In the genomic region with DNA sequence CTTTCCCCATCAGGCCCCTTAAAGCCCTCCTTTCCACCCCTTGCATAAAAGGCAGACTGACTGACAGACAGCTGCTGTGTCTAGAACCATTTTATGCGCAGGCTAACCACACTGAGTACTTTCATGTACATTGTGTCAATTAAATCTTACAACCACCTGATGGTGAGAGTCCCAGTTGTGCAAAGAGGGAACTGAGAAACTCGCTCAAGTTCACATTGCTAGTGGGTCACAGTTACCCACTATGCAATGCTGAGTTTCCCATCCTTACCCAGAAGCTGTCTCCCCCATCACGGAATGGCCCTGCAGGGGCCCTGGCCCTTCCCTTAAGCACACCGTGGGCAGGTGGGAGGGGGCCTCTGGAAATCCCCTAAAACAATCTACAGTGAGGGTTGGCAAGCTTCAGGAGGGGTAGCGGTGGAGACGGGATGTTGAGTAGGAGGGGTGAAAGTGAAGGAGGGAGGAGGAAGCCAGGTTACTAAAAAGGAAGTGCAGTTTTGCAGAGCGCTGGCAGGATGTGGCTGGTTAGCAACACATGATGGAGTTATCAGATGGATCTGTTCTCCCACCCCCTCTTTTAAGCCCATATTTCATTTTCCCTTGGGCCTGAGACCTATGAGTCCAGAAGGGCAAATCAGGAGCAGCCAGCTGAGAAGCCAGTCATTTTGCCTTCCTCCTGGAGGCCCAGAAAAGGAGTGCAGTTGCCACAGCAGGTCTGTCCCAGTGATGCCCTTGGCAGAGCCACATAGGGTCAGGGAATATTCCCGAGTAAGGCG, we compare ENCODE assay signal across 8 cellular contexts. TPM values are rescaled to one million over a fixed set of nuclear protein-coding genes. Genes with fewer than 3 reads are reported as not detected.
DNase-seq lines count a peak whose midpoint lies in the region; ATAC-seq and TF ChIP-seq lines count a peak whose summit lies in the region.

No MANE protein-coding gene starts in this region.

- DNase-seq in Right ventricle myocardium superior (no peak), right atrium auricular region (ENCODE audit: low spot score) (no peak), NCI-H2171 treated with DMSO at 0.1 percent for 48 hours (lab: John Stamatoyannopoulos, UW) (no peak), DMS79 treated with DMSO at 0.1 percent for 48 hours (lab: John Stamatoyannopoulos, UW) (no peak)
- DNase-seq in activated CD4-positive, CD25-positive, alpha-beta regulatory T cell treated with anti-CD3 and anti-CD28 coated beads, Interleukin-2, amount 50 U/mL, for 16 hours (ENCODE audit: low read depth, low spot score) = peak; percentile 58
- DNase-seq in stimulated activated CD8-positive, alpha-beta memory T cell treated with anti-CD3 and anti-CD28 coated beads, Interleukin-15, amount 100 ng/mL, for 48 hours (ENCODE audit: low read depth in 2 of 2) = peak; percentile 71 to 72

- intact Hi-C loops in Right ventricle myocardium superior (cut with DNase I) = no loop called here

- H3K4me1 ChIP-seq in right atrium auricular region (peaks cover 0 to 35% of the 10 kb centered on the region in 2 donors), esophagus (ENCODE audit: control insufficient read depth in 2 of 2, insufficient read depth in 2 of 2, low read length in 1 of 2) (peaks cover 3 to 7% of the 10 kb centered on the region in 2 donors)

- no peak overlapping the region for H3K27ac ChIP-seq in right atrium auricular region
- H3K27ac ChIP-seq in esophagus (ENCODE audit: low read depth in 2 of 2, low read length in 1 of 2) = peak overlapping the region; percentile 60 to 66

- H3K36me3 ChIP-seq in right atrium auricular region = peaks cover 5% of the 10 kb centered on the region
- no peaks in the 10 kb centered on the region for H3K36me3 ChIP-seq in esophagus (ENCODE audit: control insufficient read depth in 2 of 2, insufficient read depth in 2 of 2, low read length in 1 of 2)

- peak; percentile 16 for ATAC-seq in Right ventricle myocardium superior (ENCODE audit: poor library complexity)
- peak; percentile 73 for ATAC-seq in HG03378 (IDR thresholded peaks at IDR 0.05; ENCODE audit: unreplicated experiment)

- H3K4me3 ChIP-seq in right atrium auricular region (no peak overlapping the region), esophagus (ENCODE audit: low read depth in 1 of 2, low read length in 2 of 2) (no peak overlapping the region)

- TF ChIP-seq CTCF in right atrium auricular region (IDR thresholded peaks at IDR 0.05) = no peak

- 68% methylated on average over 9 of the region's 9 CpGs for WGBS in esophagus, 2 donors

- H3K27me3 ChIP-seq in right atrium auricular region = no peaks in the 10 kb centered on the region
- H3K27me3 ChIP-seq in esophagus (ENCODE audit: control insufficient read depth in 1 of 2, insufficient read depth in 2 of 2, low read length in 2 of 2) = no peaks in the 10 kb centered on the region

- H3K9me3 ChIP-seq in right atrium auricular region (no peaks in the 10 kb centered on the region), esophagus (ENCODE audit: control insufficient read depth in 2 of 2, insufficient read depth in 1 of 2, low read depth in 1 of 2, low read length in 1 of 2) (no peaks in the 10 kb centered on the region)

RNA-seq across cellular contexts. Expression of a gene that starts 30.0 kb away (rescaled TPM):
- total RNA-seq in Right ventricle myocardium superior (2.3 TPM), right atrium auricular region (1 to 10 TPM; 2.2 to 3.0 TPM)
- 10 to 100 TPM; 12.2 to 17.2 TPM for polyA plus RNA-seq in esophagus

Comparison
In these comparisons a context has a peak if more than half of its experiments do, and no peak if none do; other contexts are left out.
1. DNase-seq: peak in activated CD4-positive, CD25-positive, alpha-beta regulatory T cell treated with anti-CD3 and anti-CD28 coated beads, Interleukin-2, amount 50 U/mL, for 16 hours (single experiment) and stimulated activated CD8-positive, alpha-beta memory T cell treated with anti-CD3 and anti-CD28 coated beads, Interleukin-15, amount 100 ng/mL, for 48 hours (2 of 2); none in Right ventricle myocardium superior (single experiment), right atrium auricular region (single experiment), NCI-H2171 treated with DMSO at 0.1 percent for 48 hours (single experiment) and DMS79 treated with DMSO at 0.1 percent for 48 hours (single experiment).
2. H3K27ac ChIP-seq: peak in esophagus (2 of 2); none in right atrium auricular region (0 of 2).